In genomic region chr7:135501402-135501801, GRCh38 we compare ENCODE assay signal across 16 cellular contexts. TPM values are rescaled to one million over a fixed set of nuclear protein-coding genes. Genes with fewer than 3 reads are reported as not detected.
DNase-seq lines count a peak whose midpoint lies in the region; ATAC-seq and TF ChIP-seq lines count a peak whose summit lies in the region.
"Had no signal": no experiment of that assay in that cellular context is flagged by ENCODE, and none has a peak within 500 bp of the region (broad histone marks: within the 10 kb centered on the region; RNA-seq: fewer than 3 reads in every experiment).

No MANE protein-coding gene starts in this region.

- in situ Hi-C loops in astrocyte of the cerebellum (cut with HindIII; ENCODE audit: low sequenced_read_pairs) = no loop called here

- TF ChIP-seq RAD21 in HCT116 (IDR thresholded peaks at IDR 0.05; ENCODE audit: low read depth) = no peak

- ATAC-seq in HCT116 (peak; percentile 49; the same call in 1 of the 2 replicates), GM21619 (IDR thresholded peaks at IDR 0.05; ENCODE audit: unreplicated experiment) (no peak), HG03432 (IDR thresholded peaks at IDR 0.05; ENCODE audit: unreplicated experiment) (no peak)
- ATAC-seq: activated naive CD4-positive, alpha-beta T cell treated with anti-CD3 and anti-CD28 coated beads, Interleukin-2, amount 50 U/mL, for 72 hours; Right ventricle myocardium inferior had no signal

- H3K36me3 ChIP-seq in HCT116 (ENCODE audit: control insufficient read depth in 1 of 2, insufficient read depth in 2 of 2, low read length in 2 of 2) = no peaks in the 10 kb centered on the region
- H3K36me3 ChIP-seq: neural progenitor cell had no signal

- RAD21 ChIA-PET in HCT116 (lab: Charles Lee; ENCODE audit: low non-redundant PET in 1 of 2, low total read pairs in 2 of 2, uncharacterized antibody in 2 of 2, unreplicated experiment in 2 of 2) = no interaction called here

- POLR2A ChIA-PET in HCT116 (lab: Charles Lee) = no interaction called here

- no peak overlapping the region for H3K27ac ChIP-seq in HCT116 (ENCODE audit: low read depth, low read length)
- H3K27ac ChIP-seq: neural progenitor cell had no signal

- no peaks in the 10 kb centered on the region for H3K4me1 ChIP-seq in HCT116 (ENCODE audit: control insufficient read depth in 1 of 2, insufficient read depth in 2 of 2, low read length in 2 of 2)
- H3K4me1 ChIP-seq: neural progenitor cell had no signal

- intact Hi-C loops in HCT116 (cut with micrococcal nuclease) = no loop called here

- H3K9me3 ChIP-seq in HCT116 (ENCODE audit: control insufficient read depth in 1 of 2, insufficient read depth in 1 of 2, low read depth in 1 of 2, low read length in 2 of 2) = no peaks in the 10 kb centered on the region

- no peaks in the 10 kb centered on the region for H3K9me2 ChIP-seq in HCT116 (ENCODE audit: insufficient read depth)

- H2AFZ ChIP-seq in HCT116 (ENCODE audit: low read depth, low read length, poor library complexity, severe bottlenecking) = no peak overlapping the region
- H2AFZ ChIP-seq: neural progenitor cell had no signal

- no peak overlapping the region for H3K4me2 ChIP-seq in HCT116 (ENCODE audit: low read length)
- H3K4me2 ChIP-seq: neural progenitor cell had no signal

- H3K4me3 ChIP-seq in HCT116 (replicated peaks in 1 of 2; ENCODE audit: low read depth in 1 of 2, low read length in 2 of 2) = no peak overlapping the region
- no peak overlapping the region for H3K4me3 ChIP-seq in astrocyte of the cerebellum (ENCODE audit: low read depth, low read length)
- no peak overlapping the region for H3K4me3 ChIP-seq in foreskin fibroblast (ENCODE audit: low read depth in 1 of 2, low read length in 2 of 2)
- H3K4me3 ChIP-seq: neural progenitor cell had no signal

- no peak for TF ChIP-seq POLR2A in HCT116 (IDR thresholded peaks at IDR 0.05; ENCODE audit: borderline replicate concordance, extremely low read depth, insufficient read depth, insufficient read length)

- TF ChIP-seq CTCF in HCT116 (IDR thresholded peaks at IDR 0.05 in 2 of 3, conservative IDR thresholded peaks at IDR 0.05 in 1 of 3; ENCODE audit: borderline replicate concordance in 1 of 3, insufficient read depth in 1 of 3, low read depth in 2 of 3, low read length in 2 of 3) (peak in 1 of 3 experiments; percentile 19; a peak in 1 of 6 replicates), astrocyte of the cerebellum (IDR thresholded peaks at IDR 0.05; ENCODE audit: low read depth, low read length, missing control alignments) (peak; percentile 7), foreskin fibroblast (IDR thresholded peaks at IDR 0.05; ENCODE audit: low read depth, low read length) (peak; percentile 25)

- DNase-seq in AG20443 (ENCODE audit: low spot score) = peak; percentile 33
- DNase-seq in HCT116 (ENCODE audit: low read depth, low spot score) = no peak
- no peak for DNase-seq in astrocyte of the cerebellum (ENCODE audit: low read depth)
- DNase-seq in foreskin fibroblast = peak in 1 of 2 donors; percentile 55
- DNase-seq in NCI-H2196 (lab: John Stamatoyannopoulos, UW; ENCODE audit: unreplicated experiment) = no peak
- DNase-seq in retina = no peak
- DNase-seq: DND-41; immature natural killer cell; NCI-H2029; stimulated activated CD4-positive, alpha-beta T cell treated with anti-CD3 and anti-CD28 coated beads, Interleukin-1b, Interleukin-23, amount 100 ng/mL, for 48 hours; stimulated activated naive CD4-positive, alpha-beta T cell treated with Interleukin-2 at 50 U/mL for 16 hours had no signal

- 0 out of 2 replicates have a peak, but pooled peaks cover 2% of the 10 kb centered on the region for H4K20me1 ChIP-seq in HCT116 (ENCODE audit: insufficient read depth)

- H3K79me2 ChIP-seq in HCT116 (ENCODE audit: insufficient read depth, low read length) = peaks cover 93% of the 10 kb centered on the region

- H3K9ac ChIP-seq in HCT116 (ENCODE audit: low read length) = no peak overlapping the region
- H3K9ac ChIP-seq: neural progenitor cell had no signal

- CTCF ChIA-PET in HCT116 (lab: Charles Lee) = no interaction called here

- no TSS peak for BruUV-seq in HCT116 (replicated peaks; lab: Mats Ljungman, UMichigan)

- no peaks in the 10 kb centered on the region for H3K27me3 ChIP-seq in HCT116 (ENCODE audit: insufficient read depth, low read length)
- H3K27me3 ChIP-seq: neural progenitor cell had no signal

TF ChIP-seq in HCT116, 20 proteins besides CTCF, POLR2A, EP300 and RAD21:
- TF ChIP-seq EZH2 (IDR thresholded peaks at IDR 0.05) (no peak), SIN3A (IDR thresholded peaks at IDR 0.05; ENCODE audit: low read depth) (no peak)

RNA-seq across cellular contexts. Expression of gene CNOT4, which starts 8.5 kb away (rescaled TPM):
- total RNA-seq in HCT116 (2021; ENCODE audit: unreplicated experiment) = 16.6 TPM
- polyA plus RNA-seq in HCT116 (2012) = 6.3 and 8.4 TPM in 2 replicates

RNA-seq across cellular contexts. Expression of gene NUP205, which starts 56.3 kb away (rescaled TPM):
- total RNA-seq in HCT116 (2021; ENCODE audit: unreplicated experiment) = 91.0 TPM
- polyA plus RNA-seq in HCT116 (2012) = 35.5 and 44.5 TPM in 2 replicates
